Comparison of ENCODE assay signal across 9 cellular contexts in the genomic region with DNA sequence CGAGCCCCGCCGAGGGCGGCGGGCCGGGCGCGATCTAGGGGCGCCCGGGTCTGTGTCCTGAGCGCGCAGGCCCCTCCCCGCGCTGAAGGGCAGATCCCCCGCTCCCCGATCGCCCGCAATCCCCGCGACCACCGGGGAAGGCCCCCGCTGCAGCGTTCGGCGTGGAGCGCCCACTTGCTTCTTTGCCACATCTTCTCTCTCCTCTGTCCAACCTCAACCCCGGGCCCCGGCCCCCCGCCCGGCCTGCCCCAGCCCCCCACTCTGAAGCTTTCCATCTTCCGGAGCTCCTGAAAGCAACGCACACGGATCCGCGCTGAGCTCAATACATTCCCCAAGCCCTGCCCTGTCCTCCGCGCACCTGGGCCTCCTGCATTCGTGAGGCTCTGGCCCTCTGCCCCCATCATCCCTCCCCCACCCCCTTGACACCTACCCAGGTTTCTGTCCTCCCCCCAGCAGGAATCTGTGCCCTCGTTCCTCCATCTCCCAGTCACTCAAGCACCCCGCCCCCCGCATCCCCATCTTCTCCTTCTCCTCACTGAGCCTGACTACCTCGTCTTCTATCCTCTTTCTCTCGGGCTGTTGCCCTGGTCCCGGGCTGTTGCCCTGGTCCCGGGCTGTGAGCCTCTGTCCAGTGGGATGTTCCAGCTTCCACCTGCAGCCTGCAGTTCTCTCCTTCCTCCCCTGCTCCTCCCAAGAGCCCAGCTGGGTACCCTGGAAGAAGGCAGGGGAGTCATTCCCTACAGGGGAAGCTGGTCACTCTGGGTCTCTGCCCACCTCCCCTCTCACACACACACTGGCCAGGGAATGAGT. TPM values are rescaled to one million over a fixed set of nuclear protein-coding genes. Genes with fewer than 3 reads are reported as not detected.
DNase-seq lines count a peak whose midpoint lies in the region; ATAC-seq and TF ChIP-seq lines count a peak whose summit lies in the region.
"Had no signal": no experiment of that assay in that cellular context is flagged by ENCODE, and none has a peak within 500 bp of the region (broad histone marks: within the 10 kb centered on the region; RNA-seq: fewer than 3 reads in every experiment).

No MANE protein-coding gene starts in this region.

- H3K36me3 Mint-ChIP-seq in activated T-cell treated with anti-CD3 and anti-CD28 coated beads, Interleukin-2, amount 50 U/mL, for 4 hours (ENCODE audit: insufficient read depth): no peaks in the 10 kb centered on the region

- H3K4me3 ChIP-seq in left lung (peak overlapping the region; percentile 38 to 40), tibial nerve (peak overlapping the region; percentile 19 to 56 (median 31))

- no peak for ATAC-seq in activated T-cell treated with anti-CD3 and anti-CD28 coated beads, Interleukin-2, amount 50 U/mL, for 4 hours
- no peak for ATAC-seq in left lung
- ATAC-seq in GM21576 (IDR thresholded peaks at IDR 0.05; ENCODE audit: unreplicated experiment): no peak

- no peak for DNase-seq in activated T-cell treated with anti-CD3 and anti-CD28 coated beads, Interleukin-2, amount 50 U/mL, for 4 hours
- DNase-seq in activated T-cell treated with anti-CD3 and anti-CD28 coated beads, Interleukin-2, amount 50 U/mL, for 48 hours: no peak
- DNase-seq in left lung (no peak), tibial nerve (ENCODE audit: low spot score in 2 of 2) (no peak), iPS-NIHi11 (ENCODE audit: low spot score) (no peak), GF-D8 (lab: John Stamatoyannopoulos, UW) (no peak)

- intact Hi-C loops in left lung (cut with DNase I): no loop called here

- TF ChIP-seq POLR2A in tibial nerve (IDR thresholded peaks at IDR 0.05): no peak

- no peaks in the 10 kb centered on the region for H3K9me3 ChIP-seq in left lung
- H3K9me3 ChIP-seq in tibial nerve: no peaks in the 10 kb centered on the region

- TF ChIP-seq CTCF in left lung (IDR thresholded peaks at IDR 0.05) (no peak), tibial nerve (IDR thresholded peaks at IDR 0.05) (no peak)

- WGBS in tibial nerve, 2 donors: 8 to 9% methylated on average over 38 to 44 of the region's 45 CpGs

- H3K27me3 ChIP-seq in left lung (peaks cover 10 to 92% of the 10 kb centered on the region in 2 donors), tibial nerve (peaks cover 0 to 82% of the 10 kb centered on the region in 2 donors)

- TF ChIP-seq EP300 in tibial nerve (IDR thresholded peaks at IDR 0.05): no peak

- H3K9me3 Mint-ChIP-seq in activated T-cell treated with anti-CD3 and anti-CD28 coated beads, Interleukin-2, amount 50 U/mL, for 4 hours: no peaks in the 10 kb centered on the region

- peak overlapping the region; percentile 73 for H3K4me3 Mint-ChIP-seq in activated T-cell treated with anti-CD3 and anti-CD28 coated beads, Interleukin-2, amount 50 U/mL, for 4 hours

- H3K36me3 ChIP-seq in left lung (no peaks in the 10 kb centered on the region), tibial nerve (no peaks in the 10 kb centered on the region)

- peaks cover 0 to 13% of the 10 kb centered on the region in 2 donors for H3K4me1 ChIP-seq in left lung
- peaks cover 0 to 18% (median 5%) of the 10 kb centered on the region in 4 donors for H3K4me1 ChIP-seq in tibial nerve

- peaks cover 23% of the 10 kb centered on the region for H3K27me3 Mint-ChIP-seq in activated T-cell treated with anti-CD3 and anti-CD28 coated beads, Interleukin-2, amount 50 U/mL, for 4 hours (ENCODE audit: low read depth)

- peaks cover 14% of the 10 kb centered on the region for H3K4me1 Mint-ChIP-seq in activated T-cell treated with anti-CD3 and anti-CD28 coated beads, Interleukin-2, amount 50 U/mL, for 4 hours (ENCODE audit: low read depth)

- H3K27ac ChIP-seq in angular gyrus (ENCODE audit: low read depth, low read length) (peak overlapping the region; percentile 38), left lung (no peak overlapping the region), tibial nerve (peak overlapping the region in 2 of 4 donors; percentile 28 to 63)

RNA-seq across cellular contexts. Expression of a gene that starts 7.8 kb away (rescaled TPM):
- total RNA-seq in activated T-cell treated with anti-CD3 and anti-CD28 coated beads, Interleukin-2, amount 50 U/mL, for 4 hours: 1 to 10 TPM in 1 of 3 donors, under 1 TPM in 2; 0.74 to 2.1 (median 0.79) TPM
- total RNA-seq in left lung: 10 to 100 TPM in 1 of 2 donors, 1 to 10 TPM in 1; 7.3 to 11.7 TPM
- 10 to 100 TPM in 1 of 4 donors, 1 to 10 TPM in 3; 6.7 to 10.2 (median 8.1) TPM for total RNA-seq in tibial nerve

RNA-seq across cellular contexts. Expression of a gene that starts 24.2 kb away (rescaled TPM):
- total RNA-seq in activated T-cell treated with anti-CD3 and anti-CD28 coated beads, Interleukin-2, amount 50 U/mL, for 4 hours: under 1 TPM; 0.49 to 0.61 (median 0.58) TPM
- total RNA-seq in left lung: 100 to 1,000 TPM in 1 of 2 donors, 10 to 100 TPM in 1; 32.0 to 101 TPM
- 10 to 100 TPM; 20.7 to 50.4 (median 25.0) TPM for total RNA-seq in tibial nerve
- total RNA-seq: HT-29 had no signal

RNA-seq across cellular contexts. Expression of a gene that starts 54.7 kb away (rescaled TPM):
- 100 to 1,000 TPM; 187 to 222 (median 221) TPM for total RNA-seq in activated T-cell treated with anti-CD3 and anti-CD28 coated beads, Interleukin-2, amount 50 U/mL, for 4 hours
- total RNA-seq in left lung (10 to 100 TPM; 41.6 to 62.9 TPM), tibial nerve (10 to 100 TPM; 35.2 to 88.1 (median 52.6) TPM)

RNA-seq across cellular contexts. Expression of a gene that starts 56.3 kb away (rescaled TPM):
- 10 to 100 TPM; 36.8 to 47.9 (median 46.7) TPM for total RNA-seq in activated T-cell treated with anti-CD3 and anti-CD28 coated beads, Interleukin-2, amount 50 U/mL, for 4 hours
- total RNA-seq in left lung: 10 to 100 TPM; 43.7 to 50.1 TPM
- total RNA-seq in tibial nerve: 10 to 100 TPM; 18.8 to 29.7 (median 27.8) TPM

Comparison
In these comparisons a context has a peak if more than half of its experiments do, and no peak if none do; other contexts are left out.
1. RNA of a gene that starts 24.2 kb away (total RNA-seq): 32.0 to 101 TPM in left lung and 20.7 to 50.4 TPM in tibial nerve; 0.49 to 0.61 TPM in activated T-cell treated with anti-CD3 and anti-CD28 coated beads, Interleukin-2, amount 50 U/mL, for 4 hours; every median in the first group is over 10 times any median in the second.